21 cellular contexts compared by ENCODE assay signal in the genomic region with DNA sequence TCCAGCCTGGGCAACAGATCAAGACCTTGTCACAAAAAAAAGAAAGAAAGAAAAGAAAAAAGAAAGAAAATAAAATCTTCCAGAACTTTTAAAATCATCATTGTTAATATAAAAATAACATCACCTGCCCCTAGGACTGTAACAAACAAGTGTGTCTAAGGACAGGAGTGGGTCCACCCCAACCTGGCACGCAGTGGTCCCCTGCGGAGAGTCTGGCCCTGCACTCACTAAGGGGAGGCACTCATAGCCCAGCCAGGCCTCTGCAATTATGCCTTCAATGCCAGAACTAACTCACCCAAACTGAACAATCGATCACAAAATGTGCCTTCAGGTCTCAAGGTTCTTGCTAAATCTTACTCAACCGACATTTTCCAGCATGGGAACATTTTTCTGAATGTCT.
"Had no signal": no experiment of that assay in that cellular context is flagged by ENCODE, and none has a peak within 500 bp of the region (broad histone marks: within the 10 kb centered on the region; RNA-seq: fewer than 3 reads in every experiment).

No MANE protein-coding gene starts in this region.

- H3K4me3 ChIP-seq: breast epithelium, gastroesophageal sphincter, prostate gland, skin epidermis, suprapubic skin had no signal

- H3K36me3 ChIP-seq: breast epithelium had no signal

- H3K27ac Mint-ChIP-seq: activated CD4-positive, alpha-beta T cell treated with anti-CD3 and anti-CD28 coated beads, Interleukin-2, amount 10 ng/mL, durations not matched to agents 7 days and 5 days; activated naive CD8-positive, alpha-beta T cell treated with anti-CD3 and anti-CD28 coated beads, Interleukin-2, amount 10 ng/mL, durations not matched to agents 7 days and 5 days; activated T-cell treated with anti-CD3 and anti-CD28 coated beads, Interleukin-2, amount 50 U/mL, for 72 hours; stimulated activated naive CD8-positive, alpha-beta T cell treated with anti-CD3 and anti-CD28 coated beads, Interleukin-15, Interleukin-2, amounts not matched to agents 100 ng/mL and 50 ng/mL, for 24 hours had no signal

- H3K27ac ChIP-seq: breast epithelium, gastroesophageal sphincter, prostate gland, skin epidermis, suprapubic skin had no signal

- H3K9me3 ChIP-seq: breast epithelium, gastroesophageal sphincter, prostate gland, suprapubic skin had no signal

- H3K27me3 Mint-ChIP-seq: activated CD4-positive, alpha-beta T cell treated with anti-CD3 and anti-CD28 coated beads, Interleukin-2, amount 10 ng/mL, durations not matched to agents 7 days and 5 days; activated naive CD8-positive, alpha-beta T cell treated with anti-CD3 and anti-CD28 coated beads, Interleukin-2, amount 10 ng/mL, durations not matched to agents 7 days and 5 days; stimulated activated naive CD8-positive, alpha-beta T cell treated with anti-CD3 and anti-CD28 coated beads, Interleukin-15, Interleukin-2, amounts not matched to agents 100 ng/mL and 50 ng/mL, for 24 hours; type B pancreatic cell had no signal

- DNase-seq: activated CD4-positive, alpha-beta T cell treated with anti-CD3 and anti-CD28 coated beads, Interleukin-2, amount 10 ng/mL, durations not matched to agents 7 days and 5 days; activated CD8-positive, alpha-beta memory T cell treated with anti-CD3 and anti-CD28 coated beads, Interleukin-2, amount 50 U/mL, for 48 hours; activated gamma-delta T cell treated with Interleukin-2 at 50 U/mL for 16 hours; activated naive CD8-positive, alpha-beta T cell treated with anti-CD3 and anti-CD28 coated beads, Interleukin-2, amount 10 ng/mL, durations not matched to agents 7 days and 5 days; activated T-cell treated with anti-CD3 and anti-CD28 coated beads, Interleukin-2, amount 50 U/mL, for 72 hours; anterior cingulate cortex; islet precursor cell; mesenchymal stem cell; stimulated activated CD4-positive, alpha-beta T cell treated with anti-CD3 and anti-CD28 coated beads, Interleukin-4, amount 100 ng/mL, for 4 hours; stimulated activated CD8-positive, alpha-beta memory T cell treated with anti-CD3 and anti-CD28 coated beads, Interleukin-4, amount 100 ng/mL, for 48 hours; T-helper 2 cell had no signal

- H3K4me1 Mint-ChIP-seq: nephron had no signal

- ATAC-seq: activated T-cell treated with anti-CD3 and anti-CD28 coated beads, Interleukin-2, amount 50 U/mL, for 72 hours; gastroesophageal sphincter; left lobe of liver; right cardiac atrium had no signal

- H3K4me1 ChIP-seq: breast epithelium, prostate gland had no signal

- H3K4me3 Mint-ChIP-seq: activated CD4-positive, alpha-beta T cell treated with anti-CD3 and anti-CD28 coated beads, Interleukin-2, amount 10 ng/mL, durations not matched to agents 7 days and 5 days; activated naive CD8-positive, alpha-beta T cell treated with anti-CD3 and anti-CD28 coated beads, Interleukin-2, amount 10 ng/mL, durations not matched to agents 7 days and 5 days; activated T-cell treated with anti-CD3 and anti-CD28 coated beads, Interleukin-2, amount 50 U/mL, for 72 hours; stimulated activated naive CD8-positive, alpha-beta T cell treated with anti-CD3 and anti-CD28 coated beads, Interleukin-15, Interleukin-2, amounts not matched to agents 100 ng/mL and 50 ng/mL, for 24 hours had no signal

- H3K27me3 ChIP-seq: breast epithelium, gastroesophageal sphincter, suprapubic skin had no signal

- H3K9me3 Mint-ChIP-seq: activated CD4-positive, alpha-beta T cell treated with anti-CD3 and anti-CD28 coated beads, Interleukin-2, amount 10 ng/mL, durations not matched to agents 7 days and 5 days; activated naive CD8-positive, alpha-beta T cell treated with anti-CD3 and anti-CD28 coated beads, Interleukin-2, amount 10 ng/mL, durations not matched to agents 7 days and 5 days; activated T-cell treated with anti-CD3 and anti-CD28 coated beads, Interleukin-2, amount 50 U/mL, for 72 hours; nephron; stimulated activated naive CD8-positive, alpha-beta T cell treated with anti-CD3 and anti-CD28 coated beads, Interleukin-15, Interleukin-2, amounts not matched to agents 100 ng/mL and 50 ng/mL, for 24 hours; type B pancreatic cell had no signal
